ENCODE assay signal across 8 cellular contexts in genomic region chr2:143128681-143129580, GRCh38. TPM values are rescaled to one million over a fixed set of nuclear protein-coding genes. Genes with fewer than 3 reads are reported as not detected.
DNase-seq lines count a peak whose midpoint lies in the region; ATAC-seq and TF ChIP-seq lines count a peak whose summit lies in the region.

Gene ARHGAP15, plus strand, starts transcription at chr2:143129419.

- peak within 1 kb of the TSS; percentile 90 to 100 for H3K27ac Mint-ChIP-seq in T-cell
- H3K27ac Mint-ChIP-seq in activated naive CD8-positive, alpha-beta T cell, result no peak within 1 kb of the TSS

- 81% methylated on average over 13 of the region's 13 CpGs for WGBS in hepatocyte (ENCODE audit: low lambda C conversion rate, missing lambda C conversion rate)

- H3K4me1 ChIP-seq in skeletal muscle tissue (ENCODE audit: control insufficient read depth in 3 of 3, insufficient read depth in 3 of 3, low read length in 3 of 3) (no peaks in the 10 kb centered on the region), hepatocyte (ENCODE audit: insufficient read depth) (no peaks in the 10 kb centered on the region)

- peaks cover 39 to 54% (median 49%) of the 10 kb centered on the region in 3 donors for H3K4me1 Mint-ChIP-seq in T-cell
- peaks cover 53% of the 10 kb centered on the region for H3K4me1 Mint-ChIP-seq in activated naive CD8-positive, alpha-beta T cell (ENCODE audit: low read depth)

- POLR2A ChIA-PET in T-cell (lab: Charles Lee), result interaction anchor here (0.6 to 1.5 kb wide), 10 partner anchors 9 to 133 kb away, joined by 3 to 14 read pairs (median 4); no protein-coding TSS in a partner anchor

- no peaks in the 10 kb centered on the region for H3K27me3 Mint-ChIP-seq in T-cell
- H3K27me3 Mint-ChIP-seq in activated naive CD8-positive, alpha-beta T cell, result no peaks in the 10 kb centered on the region

- CTCF ChIA-PET in T-cell (lab: Charles Lee), result interaction anchor here (0.6 to 3.6 kb wide), 17 partner anchors 16 to 155 kb away, joined by 3 to 35 read pairs (median 4); no protein-coding TSS in a partner anchor

- H3K36me3 ChIP-seq in skeletal muscle tissue (ENCODE audit: control insufficient read depth in 3 of 3, insufficient read depth in 3 of 3, low read length in 3 of 3), result no peaks in the 10 kb centered on the region
- no peaks in the 10 kb centered on the region for H3K36me3 ChIP-seq in hepatocyte (replicated peaks; ENCODE audit: insufficient read depth, low read depth)

- H3K36me3 Mint-ChIP-seq in T-cell, result peaks cover 15% of the 10 kb centered on the region
- H3K36me3 Mint-ChIP-seq in activated naive CD8-positive, alpha-beta T cell, result peaks cover 4% of the 10 kb centered on the region

- H3K4me2 ChIP-seq in hepatocyte, result no peak within 1 kb of the TSS

- no peak within 1 kb of the TSS for H3K27ac ChIP-seq in skeletal muscle tissue (ENCODE audit: low read depth, low read length)
- no peak within 1 kb of the TSS for H3K27ac ChIP-seq in hepatocyte

- H3K9ac ChIP-seq in skeletal muscle tissue (ENCODE audit: low read depth in 1 of 3, low read length in 3 of 3), result peak within 1 kb of the TSS in 1 of 3 donors; percentile 43

- no peaks in the 10 kb centered on the region for H3K9me3 Mint-ChIP-seq in T-cell
- peaks cover under 1% of the 10 kb centered on the region for H3K9me3 Mint-ChIP-seq in activated naive CD8-positive, alpha-beta T cell (ENCODE audit: low read depth)

- no peak within 1 kb of the TSS for H3K4me3 ChIP-seq in skeletal muscle tissue (ENCODE audit: low read length in 3 of 3)
- no peak within 1 kb of the TSS for H3K4me3 ChIP-seq in hepatocyte

- no peak for TF ChIP-seq CTCF in hepatocyte (IDR thresholded peaks at IDR 0.05; ENCODE audit: poor library complexity)

- H4K20me1 ChIP-seq in hepatocyte (ENCODE audit: insufficient read depth, poor library complexity, severe bottlenecking), result no peaks in the 10 kb centered on the region

- peak; percentile 93 for ATAC-seq in GM19035 (IDR thresholded peaks at IDR 0.05; ENCODE audit: unreplicated experiment)
- ATAC-seq in HG03064 (IDR thresholded peaks at IDR 0.05; ENCODE audit: low read depth, unreplicated experiment), result peak; percentile 88
- ATAC-seq in T-cell (replicated peaks in 1 of 4), result peak; percentile 88 to 91 (median 90)

- DNase-seq in T-cell, result peak; percentile 42 to 87 (median 76)
- no peak for DNase-seq in NCI-H524 (lab: John Stamatoyannopoulos, UW)
- no peak for DNase-seq in foreskin melanocyte
- DNase-seq in hepatocyte (ENCODE audit: low spot score), result no peak

- no peaks in the 10 kb centered on the region for H3K9me2 ChIP-seq in hepatocyte (replicated peaks; ENCODE audit: insufficient read depth)

- no peaks in the 10 kb centered on the region for H3K9me3 ChIP-seq in skeletal muscle tissue (ENCODE audit: control insufficient read depth in 3 of 3, low read length in 3 of 3)
- no peaks in the 10 kb centered on the region for H3K9me3 ChIP-seq in hepatocyte (ENCODE audit: low read depth)

- H2AFZ ChIP-seq in hepatocyte, result no peak within 1 kb of the TSS

- peak within 1 kb of the TSS; percentile 79 to 82 (median 80) for H3K4me3 Mint-ChIP-seq in T-cell
- peak within 1 kb of the TSS; percentile 88 for H3K4me3 Mint-ChIP-seq in activated naive CD8-positive, alpha-beta T cell

- no peaks in the 10 kb centered on the region for H3K79me2 ChIP-seq in hepatocyte

- H3K27me3 ChIP-seq in skeletal muscle tissue (ENCODE audit: control insufficient read depth in 3 of 3, insufficient read depth in 3 of 3, low read length in 3 of 3) (no peaks in the 10 kb centered on the region), hepatocyte (no peaks in the 10 kb centered on the region)

RNA-seq across cellular contexts. Expression of gene ARHGAP15, which starts in this region (rescaled TPM):
- total RNA-seq in T-cell (100 to 1,000 TPM; 154 to 271 (median 188) TPM), skeletal muscle tissue (33.9 TPM), hepatocyte (0.17 and 1.0 TPM in 2 replicates)
- polyA plus RNA-seq in hepatocyte, result not detected in 2 replicates

Comparison
In these comparisons a context has a peak if more than half of its experiments do, and no peak if none do; other contexts are left out.
1. RNA of gene ARHGAP15 (total RNA-seq): 154 to 271 TPM in T-cell and 33.9 TPM in skeletal muscle tissue (single experiment); 0.17 to 1.0 TPM in hepatocyte; every median in the first group is over 10 times any median in the second.
2. DNase-seq: peak in T-cell (34 of 34); none in NCI-H524 (0 of 2), foreskin melanocyte (single experiment) and hepatocyte (single experiment).
3. Peak in every context shown above with its lines, with median percentiles within 50 percentile points of each other: ATAC-seq.